Comparison of ENCODE assay signal across 1 cellular context in genomic region chr3:190701096-190701532, GRCh38.
TF ChIP-seq lines count a peak whose summit lies in the region.

No MANE protein-coding gene starts in this region.

TF ChIP-seq in HepG2, 621 proteins besides CTCF, POLR2A, EP300 and RAD21 (continued from another document and continues in another):
- TF ChIP-seq CSRNP2 (CRISPR knock-in tag; conservative IDR thresholded peaks at IDR 0.05; ENCODE audit: low read depth) (no peak), CBX2 (IDR thresholded peaks at IDR 0.05; ENCODE audit: low read depth, low read length) (no peak), CBX2 (CRISPR knock-in tag; IDR thresholded peaks at IDR 0.05; ENCODE audit: low read depth) (no peak), CENPX (CRISPR knock-in tag; IDR thresholded peaks at IDR 0.05) (no peak), HCFC1 (IDR thresholded peaks at IDR 0.05; ENCODE audit: low read depth, low read length) (no peak), RFX1 (IDR thresholded peaks at IDR 0.05) (no peak), ZNF280D (CRISPR knock-in tag; IDR thresholded peaks at IDR 0.05) (no peak), ZBTB42 (CRISPR knock-in tag; IDR thresholded peaks at IDR 0.05) (no peak), ZNF777 (CRISPR knock-in tag; IDR thresholded peaks at IDR 0.05) (no peak), RARG (CRISPR knock-in tag; IDR thresholded peaks at IDR 0.05; ENCODE audit: low read depth) (no peak), ZNF282 (IDR thresholded peaks at IDR 0.05; ENCODE audit: partially characterized antibody) (no peak), YEATS2 (CRISPR knock-in tag; IDR thresholded peaks at IDR 0.05; ENCODE audit: borderline replicate concordance) (no peak), SKI (IDR thresholded peaks at IDR 0.05; ENCODE audit: partially characterized antibody) (peak; percentile 51), ZNF143 (CRISPR knock-in tag; IDR thresholded peaks at IDR 0.05) (no peak), DNMT3B (CRISPR knock-in tag; conservative IDR thresholded peaks at IDR 0.05) (no peak), KDM3A (CRISPR knock-in tag; IDR thresholded peaks at IDR 0.05; ENCODE audit: low read depth) (peak; percentile 76), SRSF9 (IDR thresholded peaks at IDR 0.05; ENCODE audit: borderline replicate concordance, insufficient read depth, low read depth, low read length, poor library complexity, severe bottlenecking) (no peak), ZNF792 (CRISPR knock-in tag; IDR thresholded peaks at IDR 0.05) (0 out of 2 replicates have a peak, but pooled peaks have one; percentile 28), AFF4 (CRISPR knock-in tag; IDR thresholded peaks at IDR 0.05) (no peak), ZNF121 (CRISPR knock-in tag; IDR thresholded peaks at IDR 0.05) (no peak), STAT6 (CRISPR knock-in tag; IDR thresholded peaks at IDR 0.05; ENCODE audit: borderline replicate concordance) (no peak), ZMYM4 (CRISPR knock-in tag; IDR thresholded peaks at IDR 0.05) (peak; percentile 91), GATAD2A (CRISPR knock-in tag; IDR thresholded peaks at IDR 0.05) (peak; percentile 92), ZNF503 (CRISPR knock-in tag; IDR thresholded peaks at IDR 0.05) (no peak), ZNF629 (CRISPR knock-in tag; conservative IDR thresholded peaks at IDR 0.05) (no peak), NFKB2 (CRISPR knock-in tag; IDR thresholded peaks at IDR 0.05; ENCODE audit: borderline replicate concordance) (no peak), SNAPC5 (CRISPR knock-in tag; IDR thresholded peaks at IDR 0.05; ENCODE audit: borderline replicate concordance) (no peak), CREB3 (CRISPR knock-in tag; IDR thresholded peaks at IDR 0.05) (no peak), PHF5A (CRISPR knock-in tag; IDR thresholded peaks at IDR 0.05; ENCODE audit: low read depth, unreplicated experiment) (no peak), PAX8 (CRISPR knock-in tag; IDR thresholded peaks at IDR 0.05; ENCODE audit: borderline replicate concordance) (no peak), SMAD1 (CRISPR knock-in tag; IDR thresholded peaks at IDR 0.05; ENCODE audit: borderline replicate concordance, low read depth) (no peak), ZZZ3 (CRISPR knock-in tag; IDR thresholded peaks at IDR 0.05; ENCODE audit: borderline replicate concordance) (no peak), MAX (IDR thresholded peaks at IDR 0.05) (no peak), CENPBD1 (CRISPR knock-in tag; IDR thresholded peaks at IDR 0.05; ENCODE audit: borderline replicate concordance, low read depth) (no peak), ZBTB21 (CRISPR knock-in tag; IDR thresholded peaks at IDR 0.05) (no peak), ZNF101 (CRISPR knock-in tag; IDR thresholded peaks at IDR 0.05; ENCODE audit: borderline replicate concordance, low read depth) (no peak), NFYB (CRISPR knock-in tag; IDR thresholded peaks at IDR 0.05) (no peak), ZNF33B (CRISPR knock-in tag; IDR thresholded peaks at IDR 0.05) (no peak), MAFG (CRISPR knock-in tag; IDR thresholded peaks at IDR 0.05) (no peak), ZNF205 (CRISPR knock-in tag; IDR thresholded peaks at IDR 0.05) (no peak), TMF1 (CRISPR knock-in tag; IDR thresholded peaks at IDR 0.05; ENCODE audit: low read depth) (no peak), SCMH1 (CRISPR knock-in tag; IDR thresholded peaks at IDR 0.05; ENCODE audit: borderline replicate concordance) (no peak), GTF3A (CRISPR knock-in tag; conservative IDR thresholded peaks at IDR 0.05) (no peak), RAD51 (IDR thresholded peaks at IDR 0.05; ENCODE audit: borderline replicate concordance) (no peak), CEBPZ (IDR thresholded peaks at IDR 0.05; ENCODE audit: low read length) (no peak), CCAR2 (optimal IDR thresholded peaks at IDR 0.05; ENCODE audit: low read depth, low read length) (no peak), ZNF746 (CRISPR knock-in tag; IDR thresholded peaks at IDR 0.05) (no peak), ZNF704 (CRISPR knock-in tag; IDR thresholded peaks at IDR 0.05; ENCODE audit: borderline replicate concordance) (no peak), RXRA (CRISPR knock-in tag; IDR thresholded peaks at IDR 0.05) (no peak)
